ENCODE assay signal across 1 cellular context in the genomic region with DNA sequence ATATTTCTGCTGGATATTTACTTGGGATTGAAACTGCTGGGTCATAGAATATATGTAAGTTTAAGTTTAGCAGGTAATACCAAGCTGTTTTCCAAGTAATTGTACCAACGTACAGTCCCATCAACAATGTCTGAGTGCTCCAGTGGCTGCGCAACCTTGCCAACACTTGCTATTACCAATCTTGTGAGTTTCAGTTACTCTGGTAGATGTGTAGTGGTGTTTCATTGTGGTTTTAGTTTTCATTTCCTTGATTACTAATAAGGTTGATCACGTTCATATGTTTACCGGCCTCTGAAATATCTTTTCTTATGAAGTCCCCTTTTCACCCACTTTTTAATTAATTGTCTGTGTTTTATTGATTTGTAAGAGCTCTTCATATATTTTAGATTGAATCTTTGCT.
A peak's percentile ranks its signal among the peaks of the same experiment; 100 is the strongest.
TF ChIP-seq lines count a peak whose summit lies in the region.

No MANE protein-coding gene starts in this region.

TF ChIP-seq in GM12878, 131 proteins besides CTCF, POLR2A, EP300 and RAD21 (continued from another document and continues in another):
- TF ChIP-seq, protein P1, sequence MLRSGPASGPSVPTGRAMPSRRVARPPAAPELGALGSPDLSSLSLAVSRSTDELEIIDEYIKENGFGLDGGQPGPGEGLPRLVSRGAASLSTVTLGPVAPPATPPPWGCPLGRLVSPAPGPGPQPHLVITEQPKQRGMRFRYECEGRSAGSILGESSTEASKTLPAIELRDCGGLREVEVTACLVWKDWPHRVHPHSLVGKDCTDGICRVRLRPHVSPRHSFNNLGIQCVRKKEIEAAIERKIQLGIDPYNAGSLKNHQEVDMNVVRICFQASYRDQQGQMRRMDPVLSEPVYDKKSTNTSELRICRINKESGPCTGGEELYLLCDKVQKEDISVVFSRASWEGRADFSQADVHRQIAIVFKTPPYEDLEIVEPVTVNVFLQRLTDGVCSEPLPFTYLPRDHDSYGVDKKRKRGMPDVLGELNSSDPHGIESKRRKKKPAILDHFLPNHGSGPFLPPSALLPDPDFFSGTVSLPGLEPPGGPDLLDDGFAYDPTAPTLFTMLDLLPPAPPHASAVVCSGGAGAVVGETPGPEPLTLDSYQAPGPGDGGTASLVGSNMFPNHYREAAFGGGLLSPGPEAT (IDR thresholded peaks at IDR 0.05; ENCODE audit: low read depth): no peak
- no peak; the same call in 1 of the 2 replicates for TF ChIP-seq ZNF24 (IDR thresholded peaks at IDR 0.05)
- no peak for TF ChIP-seq MYB (IDR thresholded peaks at IDR 0.05; ENCODE audit: borderline replicate concordance, low read depth, low read length)
- TF ChIP-seq SMAD5 (IDR thresholded peaks at IDR 0.05; ENCODE audit: low read depth): no peak
- TF ChIP-seq, protein P2, sequence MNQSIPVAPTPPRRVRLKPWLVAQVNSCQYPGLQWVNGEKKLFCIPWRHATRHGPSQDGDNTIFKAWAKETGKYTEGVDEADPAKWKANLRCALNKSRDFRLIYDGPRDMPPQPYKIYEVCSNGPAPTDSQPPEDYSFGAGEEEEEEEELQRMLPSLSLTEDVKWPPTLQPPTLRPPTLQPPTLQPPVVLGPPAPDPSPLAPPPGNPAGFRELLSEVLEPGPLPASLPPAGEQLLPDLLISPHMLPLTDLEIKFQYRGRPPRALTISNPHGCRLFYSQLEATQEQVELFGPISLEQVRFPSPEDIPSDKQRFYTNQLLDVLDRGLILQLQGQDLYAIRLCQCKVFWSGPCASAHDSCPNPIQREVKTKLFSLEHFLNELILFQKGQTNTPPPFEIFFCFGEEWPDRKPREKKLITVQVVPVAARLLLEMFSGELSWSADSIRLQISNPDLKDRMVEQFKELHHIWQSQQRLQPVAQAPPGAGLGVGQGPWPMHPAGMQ (IDR thresholded peaks at IDR 0.05; ENCODE audit: borderline replicate concordance): no peak
- TF ChIP-seq, protein P3, sequence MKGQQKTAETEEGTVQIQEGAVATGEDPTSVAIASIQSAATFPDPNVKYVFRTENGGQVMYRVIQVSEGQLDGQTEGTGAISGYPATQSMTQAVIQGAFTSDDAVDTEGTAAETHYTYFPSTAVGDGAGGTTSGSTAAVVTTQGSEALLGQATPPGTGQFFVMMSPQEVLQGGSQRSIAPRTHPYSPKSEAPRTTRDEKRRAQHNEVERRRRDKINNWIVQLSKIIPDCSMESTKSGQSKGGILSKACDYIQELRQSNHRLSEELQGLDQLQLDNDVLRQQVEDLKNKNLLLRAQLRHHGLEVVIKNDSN (IDR thresholded peaks at IDR 0.05; ENCODE audit: borderline replicate concordance, extremely low read length, insufficient read depth, low read depth, low read length): no peak
- TF ChIP-seq, protein P4, sequence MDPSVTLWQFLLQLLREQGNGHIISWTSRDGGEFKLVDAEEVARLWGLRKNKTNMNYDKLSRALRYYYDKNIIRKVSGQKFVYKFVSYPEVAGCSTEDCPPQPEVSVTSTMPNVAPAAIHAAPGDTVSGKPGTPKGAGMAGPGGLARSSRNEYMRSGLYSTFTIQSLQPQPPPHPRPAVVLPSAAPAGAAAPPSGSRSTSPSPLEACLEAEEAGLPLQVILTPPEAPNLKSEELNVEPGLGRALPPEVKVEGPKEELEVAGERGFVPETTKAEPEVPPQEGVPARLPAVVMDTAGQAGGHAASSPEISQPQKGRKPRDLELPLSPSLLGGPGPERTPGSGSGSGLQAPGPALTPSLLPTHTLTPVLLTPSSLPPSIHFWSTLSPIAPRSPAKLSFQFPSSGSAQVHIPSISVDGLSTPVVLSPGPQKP (IDR thresholded peaks at IDR 0.05; ENCODE audit: low read depth, low read length): no peak
- TF ChIP-seq ATF7 (IDR thresholded peaks at IDR 0.05; ENCODE audit: low read depth): peak; percentile 35; the same call in 1 of the 2 replicates
- TF ChIP-seq GATAD2B (conservative IDR thresholded peaks at IDR 0.05; ENCODE audit: low read depth): no peak
- peak; percentile 85 to 90 for TF ChIP-seq BHLHE40 (IDR thresholded peaks at IDR 0.05; ENCODE audit: borderline replicate concordance in 1 of 2, low read depth in 2 of 2, low read length in 1 of 2)
- TF ChIP-seq, protein P5, sequence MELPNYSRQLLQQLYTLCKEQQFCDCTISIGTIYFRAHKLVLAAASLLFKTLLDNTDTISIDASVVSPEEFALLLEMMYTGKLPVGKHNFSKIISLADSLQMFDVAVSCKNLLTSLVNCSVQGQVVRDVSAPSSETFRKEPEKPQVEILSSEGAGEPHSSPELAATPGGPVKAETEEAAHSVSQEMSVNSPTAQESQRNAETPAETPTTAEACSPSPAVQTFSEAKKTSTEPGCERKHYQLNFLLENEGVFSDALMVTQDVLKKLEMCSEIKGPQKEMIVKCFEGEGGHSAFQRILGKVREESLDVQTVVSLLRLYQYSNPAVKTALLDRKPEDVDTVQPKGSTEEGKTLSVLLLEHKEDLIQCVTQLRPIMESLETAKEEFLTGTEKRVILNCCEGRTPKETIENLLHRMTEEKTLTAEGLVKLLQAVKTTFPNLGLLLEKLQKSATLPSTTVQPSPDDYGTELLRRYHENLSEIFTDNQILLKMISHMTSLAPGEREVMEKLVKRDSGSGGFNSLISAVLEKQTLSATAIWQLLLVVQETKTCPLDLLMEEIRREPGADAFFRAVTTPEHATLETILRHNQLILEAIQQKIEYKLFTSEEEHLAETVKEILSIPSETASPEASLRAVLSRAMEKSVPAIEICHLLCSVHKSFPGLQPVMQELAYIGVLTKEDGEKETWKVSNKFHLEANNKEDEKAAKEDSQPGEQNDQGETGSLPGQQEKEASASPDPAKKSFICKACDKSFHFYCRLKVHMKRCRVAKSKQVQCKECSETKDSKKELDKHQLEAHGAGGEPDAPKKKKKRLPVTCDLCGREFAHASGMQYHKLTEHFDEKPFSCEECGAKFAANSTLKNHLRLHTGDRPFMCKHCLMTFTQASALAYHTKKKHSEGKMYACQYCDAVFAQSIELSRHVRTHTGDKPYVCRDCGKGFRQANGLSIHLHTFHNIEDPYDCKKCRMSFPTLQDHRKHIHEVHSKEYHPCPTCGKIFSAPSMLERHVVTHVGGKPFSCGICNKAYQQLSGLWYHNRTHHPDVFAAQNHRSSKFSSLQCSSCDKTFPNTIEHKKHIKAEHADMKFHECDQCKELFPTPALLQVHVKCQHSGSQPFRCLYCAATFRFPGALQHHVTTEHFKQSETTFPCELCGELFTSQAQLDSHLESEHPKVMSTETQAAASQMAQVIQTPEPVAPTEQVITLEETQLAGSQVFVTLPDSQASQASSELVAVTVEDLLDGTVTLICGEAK (IDR thresholded peaks at IDR 0.05; ENCODE audit: borderline replicate concordance): no peak
- no peak for TF ChIP-seq SPI1 (IDR thresholded peaks at IDR 0.05; ENCODE audit: borderline replicate concordance, insufficient read depth, low read depth, low read length)
- TF ChIP-seq ZNF384 (IDR thresholded peaks at IDR 0.05; ENCODE audit: borderline replicate concordance, low read depth, low read length): no peak
- TF ChIP-seq HDAC6 (IDR thresholded peaks at IDR 0.05; ENCODE audit: unreplicated experiment): no peak
- TF ChIP-seq FOXK2 (IDR thresholded peaks at IDR 0.05): no peak
- TF ChIP-seq, protein P6, sequence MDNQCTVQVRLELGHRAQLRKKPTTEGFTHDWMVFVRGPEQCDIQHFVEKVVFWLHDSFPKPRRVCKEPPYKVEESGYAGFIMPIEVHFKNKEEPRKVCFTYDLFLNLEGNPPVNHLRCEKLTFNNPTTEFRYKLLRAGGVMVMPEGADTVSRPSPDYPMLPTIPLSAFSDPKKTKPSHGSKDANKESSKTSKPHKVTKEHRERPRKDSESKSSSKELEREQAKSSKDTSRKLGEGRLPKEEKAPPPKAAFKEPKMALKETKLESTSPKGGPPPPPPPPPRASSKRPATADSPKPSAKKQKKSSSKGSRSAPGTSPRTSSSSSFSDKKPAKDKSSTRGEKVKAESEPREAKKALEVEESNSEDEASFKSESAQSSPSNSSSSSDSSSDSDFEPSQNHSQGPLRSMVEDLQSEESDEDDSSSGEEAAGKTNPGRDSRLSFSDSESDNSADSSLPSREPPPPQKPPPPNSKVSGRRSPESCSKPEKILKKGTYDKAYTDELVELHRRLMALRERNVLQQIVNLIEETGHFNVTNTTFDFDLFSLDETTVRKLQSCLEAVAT (IDR thresholded peaks at IDR 0.05): no peak
- no peak for TF ChIP-seq RCOR1 (conservative IDR thresholded peaks at IDR 0.05; ENCODE audit: low read depth, low read length)
- no peak for TF ChIP-seq POLR2AphosphoS5 (IDR thresholded peaks at IDR 0.05; ENCODE audit: low read length)
- TF ChIP-seq SIN3A (IDR thresholded peaks at IDR 0.05; ENCODE audit: low read depth, low read length): no peak
- no peak for TF ChIP-seq SUZ12 (IDR thresholded peaks at IDR 0.05; ENCODE audit: unreplicated experiment)
- no peak for TF ChIP-seq SIX5 (IDR thresholded peaks at IDR 0.05; ENCODE audit: low read depth, low read length, severe bottlenecking)
- no peak for TF ChIP-seq BRCA1 (IDR thresholded peaks at IDR 0.05; ENCODE audit: low read depth, low read length)
- TF ChIP-seq, protein P7, sequence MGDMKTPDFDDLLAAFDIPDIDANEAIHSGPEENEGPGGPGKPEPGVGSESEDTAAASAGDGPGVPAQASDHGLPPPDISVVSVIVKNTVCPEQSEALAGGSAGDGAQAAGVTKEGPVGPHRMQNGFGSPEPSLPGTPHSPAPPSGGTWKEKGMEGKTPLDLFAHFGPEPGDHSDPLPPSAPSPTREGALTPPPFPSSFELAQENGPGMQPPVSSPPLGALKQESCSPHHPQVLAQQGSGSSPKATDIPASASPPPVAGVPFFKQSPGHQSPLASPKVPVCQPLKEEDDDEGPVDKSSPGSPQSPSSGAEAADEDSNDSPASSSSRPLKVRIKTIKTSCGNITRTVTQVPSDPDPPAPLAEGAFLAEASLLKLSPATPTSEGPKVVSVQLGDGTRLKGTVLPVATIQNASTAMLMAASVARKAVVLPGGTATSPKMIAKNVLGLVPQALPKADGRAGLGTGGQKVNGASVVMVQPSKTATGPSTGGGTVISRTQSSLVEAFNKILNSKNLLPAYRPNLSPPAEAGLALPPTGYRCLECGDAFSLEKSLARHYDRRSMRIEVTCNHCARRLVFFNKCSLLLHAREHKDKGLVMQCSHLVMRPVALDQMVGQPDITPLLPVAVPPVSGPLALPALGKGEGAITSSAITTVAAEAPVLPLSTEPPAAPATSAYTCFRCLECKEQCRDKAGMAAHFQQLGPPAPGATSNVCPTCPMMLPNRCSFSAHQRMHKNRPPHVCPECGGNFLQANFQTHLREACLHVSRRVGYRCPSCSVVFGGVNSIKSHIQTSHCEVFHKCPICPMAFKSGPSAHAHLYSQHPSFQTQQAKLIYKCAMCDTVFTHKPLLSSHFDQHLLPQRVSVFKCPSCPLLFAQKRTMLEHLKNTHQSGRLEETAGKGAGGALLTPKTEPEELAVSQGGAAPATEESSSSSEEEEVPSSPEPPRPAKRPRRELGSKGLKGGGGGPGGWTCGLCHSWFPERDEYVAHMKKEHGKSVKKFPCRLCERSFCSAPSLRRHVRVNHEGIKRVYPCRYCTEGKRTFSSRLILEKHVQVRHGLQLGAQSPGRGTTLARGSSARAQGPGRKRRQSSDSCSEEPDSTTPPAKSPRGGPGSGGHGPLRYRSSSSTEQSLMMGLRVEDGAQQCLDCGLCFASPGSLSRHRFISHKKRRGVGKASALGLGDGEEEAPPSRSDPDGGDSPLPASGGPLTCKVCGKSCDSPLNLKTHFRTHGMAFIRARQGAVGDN (IDR thresholded peaks at IDR 0.05): 0 out of 2 replicates have a peak, but pooled peaks have one; percentile 33
- TF ChIP-seq RAD51 (IDR thresholded peaks at IDR 0.05): no peak
- no peak for TF ChIP-seq NFXL1 (IDR thresholded peaks at IDR 0.05; ENCODE audit: borderline replicate concordance)
- TF ChIP-seq SREBF1 (IDR thresholded peaks at IDR 0.05; ENCODE audit: low read length): no peak
- no peak for TF ChIP-seq NR2C2 (IDR thresholded peaks at IDR 0.05; ENCODE audit: borderline replicate concordance, control insufficient read depth, insufficient read length, low read depth)
- peak; percentile 52 for TF ChIP-seq KLF5 (IDR thresholded peaks at IDR 0.05; ENCODE audit: partially characterized antibody)
- TF ChIP-seq MYC (IDR thresholded peaks at IDR 0.05; ENCODE audit: insufficient read depth, insufficient read length, insufficient replicate concordance, low read length, severe bottlenecking): no peak
- TF ChIP-seq, protein P8, sequence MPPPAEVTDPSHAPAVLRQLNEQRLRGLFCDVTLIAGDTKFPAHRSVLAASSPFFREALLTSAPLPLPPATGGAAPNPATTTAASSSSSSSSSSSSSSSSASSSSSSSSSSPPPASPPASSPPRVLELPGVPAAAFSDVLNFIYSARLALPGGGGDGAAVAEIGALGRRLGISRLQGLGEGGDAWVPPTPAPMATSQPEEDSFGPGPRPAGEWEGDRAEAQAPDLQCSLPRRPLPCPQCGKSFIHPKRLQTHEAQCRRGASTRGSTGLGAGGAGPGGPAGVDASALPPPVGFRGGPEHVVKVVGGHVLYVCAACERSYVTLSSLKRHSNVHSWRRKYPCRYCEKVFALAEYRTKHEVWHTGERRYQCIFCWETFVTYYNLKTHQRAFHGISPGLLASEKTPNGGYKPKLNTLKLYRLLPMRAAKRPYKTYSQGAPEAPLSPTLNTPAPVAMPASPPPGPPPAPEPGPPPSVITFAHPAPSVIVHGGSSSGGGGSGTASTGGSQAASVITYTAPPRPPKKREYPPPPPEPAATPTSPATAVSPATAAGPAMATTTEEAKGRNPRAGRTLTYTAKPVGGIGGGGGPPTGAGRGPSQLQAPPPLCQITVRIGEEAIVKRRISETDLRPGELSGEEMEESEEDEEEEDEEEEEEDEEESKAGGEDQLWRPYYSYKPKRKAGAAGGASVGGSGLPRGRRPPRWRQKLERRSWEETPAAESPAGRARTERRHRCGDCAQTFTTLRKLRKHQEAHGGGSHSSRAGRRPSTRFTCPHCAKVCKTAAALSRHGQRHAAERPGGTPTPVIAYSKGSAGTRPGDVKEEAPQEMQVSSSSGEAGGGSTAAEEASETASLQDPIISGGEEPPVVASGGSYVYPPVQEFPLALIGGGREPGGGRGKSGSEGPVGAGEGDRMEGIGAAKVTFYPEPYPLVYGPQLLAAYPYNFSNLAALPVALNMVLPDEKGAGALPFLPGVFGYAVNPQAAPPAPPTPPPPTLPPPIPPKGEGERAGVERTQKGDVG (CRISPR knock-in tag; IDR thresholded peaks at IDR 0.05): no peak
- no peak for TF ChIP-seq TCF7 (IDR thresholded peaks at IDR 0.05; ENCODE audit: borderline replicate concordance)
- no peak for TF ChIP-seq RELA (IDR thresholded peaks at IDR 0.05; ENCODE audit: borderline replicate concordance, partially characterized antibody)
- no peak for TF ChIP-seq MTA3 (IDR thresholded peaks at IDR 0.05; ENCODE audit: borderline replicate concordance, low read length)
- TF ChIP-seq, protein P9, sequence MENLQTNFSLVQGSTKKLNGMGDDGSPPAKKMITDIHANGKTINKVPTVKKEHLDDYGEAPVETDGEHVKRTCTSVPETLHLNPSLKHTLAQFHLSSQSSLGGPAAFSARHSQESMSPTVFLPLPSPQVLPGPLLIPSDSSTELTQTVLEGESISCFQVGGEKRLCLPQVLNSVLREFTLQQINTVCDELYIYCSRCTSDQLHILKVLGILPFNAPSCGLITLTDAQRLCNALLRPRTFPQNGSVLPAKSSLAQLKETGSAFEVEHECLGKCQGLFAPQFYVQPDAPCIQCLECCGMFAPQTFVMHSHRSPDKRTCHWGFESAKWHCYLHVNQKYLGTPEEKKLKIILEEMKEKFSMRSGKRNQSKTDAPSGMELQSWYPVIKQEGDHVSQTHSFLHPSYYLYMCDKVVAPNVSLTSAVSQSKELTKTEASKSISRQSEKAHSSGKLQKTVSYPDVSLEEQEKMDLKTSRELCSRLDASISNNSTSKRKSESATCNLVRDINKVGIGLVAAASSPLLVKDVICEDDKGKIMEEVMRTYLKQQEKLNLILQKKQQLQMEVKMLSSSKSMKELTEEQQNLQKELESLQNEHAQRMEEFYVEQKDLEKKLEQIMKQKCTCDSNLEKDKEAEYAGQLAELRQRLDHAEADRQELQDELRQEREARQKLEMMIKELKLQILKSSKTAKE (IDR thresholded peaks at IDR 0.05; ENCODE audit: low read depth, poor library complexity, severe bottlenecking): peak; percentile 30
- no peak for TF ChIP-seq HDAC2 (IDR thresholded peaks at IDR 0.05)
